8 cellular contexts compared by ENCODE assay signal in genomic region chr19:18522124-18522861, GRCh38. TPM values are rescaled to one million over a fixed set of nuclear protein-coding genes. Genes with fewer than 3 reads are reported as not detected.
A peak's percentile ranks its signal among the peaks of the same experiment; 100 is the strongest.
DNase-seq lines count a peak whose midpoint lies in the region; ATAC-seq and TF ChIP-seq lines count a peak whose summit lies in the region.

No MANE protein-coding gene starts in this region.

- under 1% methylated on average over 49 of the region's 51 CpGs for WGBS in prostate gland
- WGBS in urinary bladder: 2% methylated on average over 51 of the region's 51 CpGs

- intact Hi-C loops in left ventricle myocardium superior (cut with micrococcal nuclease): no loop called here
- intact Hi-C loops in prostate gland (cut with DNase I): loop anchor here (5.0 kb wide), 2 partner anchors 35 to 65 kb away; partner anchors contain the start of gene KXD1

- peak in 3 of 4 experiments; percentile 19 to 54 (median 19) for TF ChIP-seq CTCF in prostate gland (IDR thresholded peaks at IDR 0.05)

- H3K27me3 ChIP-seq in prostate gland (replicated peaks; ENCODE audit: insufficient read depth): no peaks in the 10 kb centered on the region

- H3K4me3 ChIP-seq in prostate gland (peak overlapping the region; percentile 82 to 93), urinary bladder (ENCODE audit: low read depth, low read length) (peak overlapping the region; percentile 94)

- H3K27ac ChIP-seq in prostate gland (peak overlapping the region; percentile 93 to 94), urinary bladder (ENCODE audit: low read depth) (peak overlapping the region; percentile 43)

- no peaks in the 10 kb centered on the region for H3K9me3 ChIP-seq in prostate gland

- TF ChIP-seq POLR2A in GM15510 (IDR thresholded peaks at IDR 0.05; ENCODE audit: borderline replicate concordance, extremely low read depth, insufficient read length) (peak; percentile 57), prostate gland (IDR thresholded peaks at IDR 0.05) (peak; percentile 46)

- no peaks in the 10 kb centered on the region for H3K36me3 ChIP-seq in prostate gland
- H3K36me3 ChIP-seq in urinary bladder (ENCODE audit: insufficient read depth): no peaks in the 10 kb centered on the region

- H3K4me1 ChIP-seq in prostate gland (replicated peaks) (no peaks in the 10 kb centered on the region), urinary bladder (ENCODE audit: insufficient read depth) (no peaks in the 10 kb centered on the region)

- peak; percentile 87 for ATAC-seq in HG02884 (IDR thresholded peaks at IDR 0.05; ENCODE audit: unreplicated experiment)
- peak; percentile 91 for ATAC-seq in left ventricle myocardium superior

- DNase-seq in NCI-H146 treated with DMSO at 0.1 percent for 48 hours (lab: John Stamatoyannopoulos, UW; ENCODE audit: unreplicated experiment): peak; percentile 100
- peak; percentile 100 for DNase-seq in T-helper 1 cell
- peak; percentile 73 to 100 (median 100) for DNase-seq in amygdala (lab: John Stamatoyannopoulos, UW)
- DNase-seq in left ventricle myocardium superior: peak; percentile 100
- DNase-seq in prostate gland (ENCODE audit: low spot score): peak; percentile 100

RNA-seq across cellular contexts. Expression of gene ELL, which starts 0.4 kb away (rescaled TPM):
- total RNA-seq in left ventricle myocardium superior: 9.3 TPM
- total RNA-seq in prostate gland: 10 to 100 TPM; 10.7 to 44.4 TPM
- 9.7 TPM for total RNA-seq in urinary bladder
- 13.9 TPM for polyA plus RNA-seq in urinary bladder

RNA-seq across cellular contexts. Expression of gene FKBP8, which starts 21.1 kb away (rescaled TPM):
- total RNA-seq in left ventricle myocardium superior (181 TPM), prostate gland (100 to 1,000 TPM; 326 to 536 TPM), urinary bladder (71.3 TPM)
- 317 TPM for polyA plus RNA-seq in urinary bladder

RNA-seq across cellular contexts. Expression of gene KXD1, which starts 35.4 kb away (rescaled TPM):
- total RNA-seq in left ventricle myocardium superior (43.9 TPM), prostate gland (100 to 1,000 TPM; 115 to 130 TPM), urinary bladder (33.8 TPM)
- 120 TPM for polyA plus RNA-seq in urinary bladder

RNA-seq across cellular contexts. Expression of gene UBA52, which starts 49.4 kb away (rescaled TPM):
- total RNA-seq in left ventricle myocardium superior (725 TPM), prostate gland (100 to 1,000 TPM; 646 to 738 TPM), urinary bladder (610 TPM)
- 1,360 TPM for polyA plus RNA-seq in urinary bladder

Comparison
In these comparisons a context has a peak if more than half of its experiments do, and no peak if none do; other contexts are left out.
1. Peak in every context shown above with its lines: DNase-seq, ATAC-seq, H3K4me3 ChIP-seq and H3K27ac ChIP-seq.